Comparison of ENCODE assay signal across 20 cellular contexts in genomic region chr18:57844319-57844718, GRCh38. TPM values are rescaled to one million over a fixed set of nuclear protein-coding genes. Genes with fewer than 3 reads are reported as not detected.
DNase-seq lines count a peak whose midpoint lies in the region; ATAC-seq and TF ChIP-seq lines count a peak whose summit lies in the region.
"Had no signal": no experiment of that assay in that cellular context is flagged by ENCODE, and none has a peak within 500 bp of the region (broad histone marks: within the 10 kb centered on the region; RNA-seq: fewer than 3 reads in every experiment).

No MANE protein-coding gene starts in this region.

- in situ Hi-C loops in transverse colon (cut with MboI; ENCODE audit: low pct_ligation_motif_present in 1 of 4, low pct_unique_long_range_greater_than_20kb in 1 of 4, low sequenced_read_pairs in 3 of 4): loop anchor here in 1 of 4 donors (25.0 kb wide), 1 partner anchor 107 kb away; no protein-coding TSS in a partner anchor

- no peaks in the 10 kb centered on the region for H3K9me3 ChIP-seq in breast epithelium
- no peaks in the 10 kb centered on the region for H3K9me3 ChIP-seq in colonic mucosa
- H3K9me3 ChIP-seq in transverse colon: no peaks in the 10 kb centered on the region
- H3K9me3 ChIP-seq: BLaER1, Caco-2 had no signal

- no peak for TF ChIP-seq CTCF in MCF 10A (IDR thresholded peaks at IDR 0.05; ENCODE audit: unreplicated experiment)
- TF ChIP-seq CTCF in breast epithelium (IDR thresholded peaks at IDR 0.05): no peak
- TF ChIP-seq CTCF in colonic mucosa (IDR thresholded peaks at IDR 0.05): no peak
- no peak for TF ChIP-seq CTCF in transverse colon (IDR thresholded peaks at IDR 0.05)

- no peak overlapping the region for H3K9ac ChIP-seq in colonic mucosa (ENCODE audit: low read depth in 2 of 2, low read length in 2 of 2)
- H3K9ac ChIP-seq: BLaER1, GM23248 had no signal

- peak overlapping the region; percentile 33 for H3K27ac Mint-ChIP-seq in MCF 10A (ENCODE audit: low read depth, unreplicated experiment)
- H3K27ac Mint-ChIP-seq: B cell; CD4-positive, CD25-positive, alpha-beta regulatory T cell; CD8-positive, alpha-beta T cell had no signal

- no peak for TF ChIP-seq EP300 in transverse colon (IDR thresholded peaks at IDR 0.05; ENCODE audit: low read depth)

- H3K4me3 Mint-ChIP-seq in MCF 10A (ENCODE audit: unreplicated experiment): no peak overlapping the region
- H3K4me3 Mint-ChIP-seq: B cell; CD4-positive, CD25-positive, alpha-beta regulatory T cell; CD8-positive, alpha-beta T cell had no signal

- ATAC-seq in left colon (peak; percentile 87), HG02885 (IDR thresholded peaks at IDR 0.05; ENCODE audit: poor library complexity, unreplicated experiment) (no peak)
- ATAC-seq: CD8-positive, alpha-beta T cell had no signal

- TF ChIP-seq POLR2A in breast epithelium (IDR thresholded peaks at IDR 0.05): no peak
- TF ChIP-seq POLR2A in transverse colon (IDR thresholded peaks at IDR 0.05): no peak

- H3K4me1 ChIP-seq in breast epithelium (no peaks in the 10 kb centered on the region), colonic mucosa (no peaks in the 10 kb centered on the region), transverse colon (peaks cover 0 to 3% (median 0%) of the 10 kb centered on the region in 4 donors)
- H3K4me1 ChIP-seq: BLaER1 had no signal

- no peaks in the 10 kb centered on the region for H3K36me3 Mint-ChIP-seq in MCF 10A (ENCODE audit: insufficient read depth, unreplicated experiment)
- H3K36me3 Mint-ChIP-seq: CD4-positive, CD25-positive, alpha-beta regulatory T cell; CD8-positive, alpha-beta T cell had no signal

- intact Hi-C loops in MCF 10A (cut with micrococcal nuclease) (loop anchor here (10.0 kb wide), 1 partner anchor 130 kb away; no protein-coding TSS in a partner anchor), breast epithelium (cut with DNase I; ENCODE audit: low total_unique reads) (no loop called here), colonic mucosa (cut with DNase I) (no loop called here), left colon (cut with DNase I, micrococcal nuclease) (no loop called here), transverse colon (cut with DNase I; ENCODE audit: low total_unique reads) (no loop called here)

- no peaks in the 10 kb centered on the region for H3K27me3 ChIP-seq in breast epithelium
- H3K27me3 ChIP-seq in colonic mucosa: no peaks in the 10 kb centered on the region
- no peaks in the 10 kb centered on the region for H3K27me3 ChIP-seq in transverse colon
- H3K27me3 ChIP-seq: BLaER1 had no signal

- no peaks in the 10 kb centered on the region for H3K27me3 Mint-ChIP-seq in MCF 10A (ENCODE audit: insufficient read depth, unreplicated experiment)
- H3K27me3 Mint-ChIP-seq: B cell had no signal

- CTCF ChIA-PET in MCF 10A (lab: Yijun Ruan, JAX): interaction anchor here (0.6 to 0.9 kb wide), 3 partner anchors 14 to 151 kb away, joined by 3 to 4 read pairs (median 4); no protein-coding TSS in a partner anchor

- POLR2A ChIA-PET in MCF 10A (lab: Yijun Ruan, JAX): no interaction called here

- no peak for DNase-seq in MCF 10A (ENCODE audit: unreplicated experiment)
- no peak for DNase-seq in breast epithelium (ENCODE audit: low spot score in 2 of 2)
- DNase-seq in colonic mucosa: peak; percentile 28
- no peak for DNase-seq in left colon
- peak; percentile 37 for DNase-seq in transverse colon
- no peak for DNase-seq in kidney glomerular epithelial cell (lab: John Stamatoyannopoulos, UW)
- no peak for DNase-seq in mesenteric fat pad (ENCODE audit: low spot score)
- DNase-seq: CD4-positive, CD25-positive, alpha-beta regulatory T cell; CD8-positive, alpha-beta T cell; DMS153; DND-41; GM23248; H7; HCEC 1CT had no signal

- no peak overlapping the region for H3K27ac ChIP-seq in breast epithelium
- no peak overlapping the region for H3K27ac ChIP-seq in colonic mucosa
- no peak overlapping the region for H3K27ac ChIP-seq in transverse colon
- H3K27ac ChIP-seq: 22Rv1, BLaER1, C4-2B, GM23248 had no signal

- WGBS in transverse colon (ENCODE audit: low coverage in 1 of 2), 2 donors: 46 to 77% methylated on average over 5 to 7 of the region's 7 CpGs

- H3K4me3 ChIP-seq in breast epithelium (no peak overlapping the region), colonic mucosa (no peak overlapping the region), transverse colon (no peak overlapping the region)
- H3K4me3 ChIP-seq: BLaER1, GM23248 had no signal

- no TSS peak for BruUV-seq in MCF 10A (replicated peaks; lab: Mats Ljungman, UMichigan)

- peaks cover 13% of the 10 kb centered on the region for H3K4me1 Mint-ChIP-seq in MCF 10A (ENCODE audit: insufficient read depth, unreplicated experiment)

- H3K9me3 Mint-ChIP-seq in MCF 10A (ENCODE audit: unreplicated experiment): no peaks in the 10 kb centered on the region
- H3K9me3 Mint-ChIP-seq: CD4-positive, CD25-positive, alpha-beta regulatory T cell; CD8-positive, alpha-beta T cell had no signal

- H3K36me3 ChIP-seq in breast epithelium (no peaks in the 10 kb centered on the region), colonic mucosa (no peaks in the 10 kb centered on the region), transverse colon (no peaks in the 10 kb centered on the region)
- H3K36me3 ChIP-seq: BLaER1 had no signal

RNA-seq across cellular contexts. Expression of gene ATP8B1, which starts 41.2 kb away (rescaled TPM):
- total RNA-seq in MCF 10A (2022) (1.4 and 1.8 TPM in 2 replicates), breast epithelium (10 to 100 TPM in 2 of 3 donors, 1 to 10 TPM in 1; 5.1 to 45.1 (median 41.3) TPM), colonic mucosa (100 to 1,000 TPM; 263 to 359 TPM), left colon (100 to 1,000 TPM; 248 to 387 TPM), transverse colon (100 to 1,000 TPM; 120 to 321 (median 252) TPM), mesenteric fat pad (7.8 TPM)
- total RNA-seq: CD4-positive, CD25-positive, alpha-beta regulatory T cell; CD8-positive, alpha-beta T cell had no signal

Comparison
In these comparisons a context has a peak if more than half of its experiments do, and no peak if none do; other contexts are left out.
1. DNase-seq: peak in colonic mucosa (single experiment) and transverse colon (single experiment); none in MCF 10A (single experiment), breast epithelium (0 of 2), left colon (0 of 2), kidney glomerular epithelial cell (single experiment) and mesenteric fat pad (single experiment).